8 cellular contexts compared by ENCODE assay signal in the genomic region with DNA sequence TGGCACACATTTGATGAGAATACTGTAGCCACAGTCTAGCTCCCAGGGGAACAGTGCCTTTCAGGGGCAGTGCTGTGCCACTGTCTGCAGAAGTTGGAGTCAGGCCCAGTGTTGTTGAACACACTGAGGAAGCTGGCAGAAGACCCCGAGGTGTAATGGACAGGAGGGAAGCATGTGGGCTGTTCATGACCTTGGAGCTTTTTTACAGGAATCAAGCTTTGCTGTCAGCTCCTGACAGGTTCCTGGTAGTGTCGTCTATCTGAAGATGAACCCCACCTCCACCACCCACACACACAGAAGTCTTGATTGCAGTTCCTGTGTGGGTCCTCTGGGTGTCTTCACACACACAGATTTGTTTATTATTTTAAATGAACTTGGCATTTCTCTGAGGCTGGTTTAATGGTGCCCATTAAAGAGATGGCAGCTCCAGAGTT. TPM values are rescaled to one million over a fixed set of nuclear protein-coding genes. Genes with fewer than 3 reads are reported as not detected.
A peak's percentile ranks its signal among the peaks of the same experiment; 100 is the strongest.
DNase-seq lines count a peak whose midpoint lies in the region; ATAC-seq, FAIRE-seq and TF ChIP-seq lines count a peak whose summit lies in the region.

No MANE protein-coding gene starts in this region.

- H3K9me1 ChIP-seq in keratinocyte (ENCODE audit: control insufficient read depth, extremely low read depth, insufficient read depth, low read length), result no peaks in the 10 kb centered on the region

- H3K27ac ChIP-seq in C4-2B (no peak overlapping the region), keratinocyte (ENCODE audit: control insufficient read depth, insufficient read depth, low read length) (no peak overlapping the region), upper lobe of left lung (no peak overlapping the region)

- ATAC-seq in GM18868 (IDR thresholded peaks at IDR 0.05; ENCODE audit: unreplicated experiment), result peak; percentile 84
- peak; percentile 69 for ATAC-seq in HG03025 (IDR thresholded peaks at IDR 0.05; ENCODE audit: low FRiP score, unreplicated experiment)
- peak; percentile 35 to 66 for ATAC-seq in upper lobe of left lung (ENCODE audit: low FRiP score in 2 of 2)

- dilution Hi-C loops in keratinocyte (cut with MboI; ENCODE audit: extremely low pct_ligation_motif_present, low sequenced_read_pairs), result no loop called here

- H3K4me3 ChIP-seq in keratinocyte (ENCODE audit: control insufficient read depth in 2 of 3, extremely low read depth in 1 of 3, insufficient read depth in 2 of 3, low read depth in 1 of 3, low read length in 3 of 3), result no peak overlapping the region
- H3K4me3 ChIP-seq in upper lobe of left lung, result no peak overlapping the region

- 31 to 47% methylated on average over 2 of the region's 2 CpGs for WGBS in upper lobe of left lung, 2 donors

- no peak for TF ChIP-seq POLR2A in upper lobe of left lung (IDR thresholded peaks at IDR 0.05)

- TF ChIP-seq EP300 in upper lobe of left lung (IDR thresholded peaks at IDR 0.05), result no peak

- H3K4me2 ChIP-seq in keratinocyte (ENCODE audit: control insufficient read depth, extremely low read depth, insufficient read depth, low read depth, low read length), result no peak overlapping the region

- H4K20me1 ChIP-seq in keratinocyte (ENCODE audit: control insufficient read depth, extremely low read depth, insufficient read depth, low read length), result no peaks in the 10 kb centered on the region

- no peaks in the 10 kb centered on the region for H3K36me3 ChIP-seq in keratinocyte (ENCODE audit: control insufficient read depth in 2 of 2, extremely low read depth in 1 of 2, insufficient read depth in 2 of 2, low read length in 2 of 2)
- no peaks in the 10 kb centered on the region for H3K36me3 ChIP-seq in upper lobe of left lung

- FAIRE-seq in keratinocyte (lab: Jason Lieb, UNC), result peak; percentile 39

- in situ Hi-C loops in G401 (cut with HindIII; ENCODE audit: low sequenced_read_pairs), result no loop called here

- H3K27me3 ChIP-seq in keratinocyte (ENCODE audit: control insufficient read depth, extremely low read depth, insufficient read depth, low read length) (no peaks in the 10 kb centered on the region), upper lobe of left lung (no peaks in the 10 kb centered on the region)

- TF ChIP-seq CTCF in C4-2B (conservative IDR thresholded peaks at IDR 0.05) (peak; percentile 28), keratinocyte (optimal IDR thresholded peaks at IDR 0.05 in 1 of 3, IDR thresholded peaks at IDR 0.05 in 1 of 3, conservative IDR thresholded peaks at IDR 0.05 in 1 of 3; ENCODE audit: extremely low read depth in 1 of 3, insufficient read depth in 2 of 3, low read length in 3 of 3) (peak; percentile 28 to 61 (median 54)), upper lobe of left lung (IDR thresholded peaks at IDR 0.05) (peak in 3 of 6 experiments; percentile 31 to 37 (median 36))

- H3K9ac ChIP-seq in keratinocyte (ENCODE audit: control insufficient read depth, extremely low read depth, insufficient read depth, low read length), result no peak overlapping the region

- no peaks in the 10 kb centered on the region for H3K79me2 ChIP-seq in keratinocyte (ENCODE audit: control insufficient read depth, insufficient read depth, low read length)

- peak; percentile 51 for DNase-seq in NCI-H460 (ENCODE audit: extremely low read depth, low read depth)
- peak; percentile 69 for DNase-seq in activated naive CD4-positive, alpha-beta T cell treated with Interleukin-2 at 50 U/mL for 16 hours
- DNase-seq in keratinocyte (ENCODE audit: low read depth, low spot score), result no peak
- no peak for DNase-seq in upper lobe of left lung
- no peak for DNase-seq in G401 (ENCODE audit: low spot score)

- no peaks in the 10 kb centered on the region for H3K9me3 ChIP-seq in keratinocyte (ENCODE audit: control insufficient read depth, low read depth, low read length)
- no peaks in the 10 kb centered on the region for H3K9me3 ChIP-seq in upper lobe of left lung

- no peak overlapping the region for H2AFZ ChIP-seq in keratinocyte (ENCODE audit: control insufficient read depth, low read length)

- H3K4me1 ChIP-seq in keratinocyte (ENCODE audit: control insufficient read depth, extremely low read depth, insufficient read depth, low read length) (peaks cover 10% of the 10 kb centered on the region), upper lobe of left lung (peaks cover 3 to 9% (median 6%) of the 10 kb centered on the region in 4 donors)

RNA-seq across cellular contexts. Expression of a gene that starts 40.3 kb away (rescaled TPM):
- 27.3 and 35.2 TPM in 2 replicates for total RNA-seq in NCI-H460 (2014; rRNA removed; shearing (Covaris generic))
- polyA plus RNA-seq in NCI-H460 (2014; cell fraction: nucleus; rRNA removed), result 25.5 and 32.7 TPM in 2 replicates
- polyA plus RNA-seq in keratinocyte, result 12.5 to 20.8 TPM (median 15.6 TPM) in 3 replicates
- polyA plus RNA-seq in keratinocyte (2011; ENCODE audit: low read depth), result 35.7 TPM
- polyA plus RNA-seq in keratinocyte (2011; cell fraction: cytosol; rRNA removed), result 9.4 and 14.7 TPM in 2 replicates
- polyA plus RNA-seq in keratinocyte (2011; cell fraction: nucleus; rRNA removed), result 12.1 and 15.3 TPM in 2 replicates
- polyA plus RNA-seq in keratinocyte (2012; ENCODE audit: low replicate concordance), result 10.3 and 27.0 TPM in 2 replicates
- 0.23 to 15.2 TPM (median 7.0 TPM) in 3 replicates for polyA minus RNA-seq in keratinocyte
- polyA minus RNA-seq in keratinocyte (2011; cell fraction: cytosol; rRNA and poly(A)+ RNA removed), result 9.6 TPM
- 7.2 and 13.7 TPM in 2 replicates for polyA minus RNA-seq in keratinocyte (2011; cell fraction: nucleus; rRNA and poly(A)+ RNA removed)
- total RNA-seq in upper lobe of left lung, result 10 to 100 TPM; 14.7 to 33.2 (median 19.7) TPM
- 22.6 and 39.4 TPM in 2 replicates for total RNA-seq in G401 (2014; rRNA removed; shearing (Covaris generic))

Comparison
In these comparisons a context has a peak if more than half of its experiments do, and no peak if none do; other contexts are left out.
1. DNase-seq: peak in NCI-H460 (single experiment) and activated naive CD4-positive, alpha-beta T cell treated with Interleukin-2 at 50 U/mL for 16 hours (single experiment); none in keratinocyte (single experiment), upper lobe of left lung (0 of 2) and G401 (single experiment).
2. Peak in every context shown above with its lines, with median percentiles within 50 percentile points of each other: ATAC-seq.